In genomic region chr5:171493646-171494393, GRCh38 we compare ENCODE assay signal across 13 cellular contexts.
DNase-seq lines count a peak whose midpoint lies in the region; ATAC-seq, FAIRE-seq and TF ChIP-seq lines count a peak whose summit lies in the region.
"Had no signal": no experiment of that assay in that cellular context is flagged by ENCODE, and none has a peak within 500 bp of the region (broad histone marks: within the 10 kb centered on the region; RNA-seq: fewer than 3 reads in every experiment).

No MANE protein-coding gene starts in this region.

- H3K4me2 ChIP-seq in HepG2 (ENCODE audit: low read depth, low read length) (peak overlapping the region; percentile 60; the same call in 1 of the 2 replicates), neural progenitor cell (peak overlapping the region; percentile 48)

- 52% methylated on average over 10 of the region's 14 CpGs for WGBS in HepG2 (ENCODE audit: low lambda C conversion rate)
- WGBS in right lobe of liver (ENCODE audit: insufficient coverage, low coverage, low lambda C conversion rate, missing lambda C conversion rate), result 82% methylated on average over 4 of the region's 14 CpGs
- 74 to 76% methylated on average over 14 of the region's 14 CpGs for WGBS in aorta, 2 donors

- intact Hi-C loops in HepG2 (cut with micrococcal nuclease; ENCODE audit: unreplicated experiment), result no loop called here
- intact Hi-C loops in right lobe of liver (cut with DNase I), result no loop called here
- intact Hi-C loops in aorta (cut with DNase I), result loop anchor here in 1 of 2 donors (5.0 kb wide), 1 partner anchor 42 kb away; no protein-coding TSS in a partner anchor

- TF ChIP-seq POLR2A in HepG2 (IDR thresholded peaks at IDR 0.05; ENCODE audit: insufficient read depth in 1 of 2, low read depth in 2 of 2, low read length in 2 of 2), result no peak
- TF ChIP-seq POLR2A in right lobe of liver (IDR thresholded peaks at IDR 0.05), result no peak

- no peak overlapping the region for H3K27ac ChIP-seq in HepG2 (ENCODE audit: extremely low read length, insufficient read depth, low read length)
- H3K27ac ChIP-seq in right lobe of liver, result no peak overlapping the region
- H3K27ac ChIP-seq in neural progenitor cell, result no peak overlapping the region
- H3K27ac ChIP-seq in aorta (ENCODE audit: low read depth in 1 of 2, low read length in 2 of 2), result peak overlapping the region; percentile 63 to 94
- H3K27ac ChIP-seq in effector memory CD4-positive, alpha-beta T cell (ENCODE audit: insufficient read depth, low read length, poor library complexity, severe bottlenecking), result no peak overlapping the region
- H3K27ac ChIP-seq: VCaP had no signal

- TF ChIP-seq RAD21 in HepG2 (CRISPR knock-in tag; IDR thresholded peaks at IDR 0.05), result no peak

- no TSS peak for BruUV-seq in HepG2 (replicated peaks; lab: Mats Ljungman, UMichigan)

- H3K4me3 ChIP-seq in HepG2 (replicated peaks in 1 of 3; ENCODE audit: insufficient read depth in 1 of 3, low read depth in 2 of 3, low read length in 3 of 3) (no peak overlapping the region), right lobe of liver (no peak overlapping the region), neural progenitor cell (no peak overlapping the region), aorta (ENCODE audit: low read length in 2 of 2) (no peak overlapping the region)
- no peak overlapping the region for H3K4me3 ChIP-seq in effector memory CD4-positive, alpha-beta T cell (ENCODE audit: insufficient read depth, low read depth, low read length, poor library complexity, severe bottlenecking)

- peaks cover 0 to 4% of the 10 kb centered on the region in 2 experiments; a peak in 2 of 5 replicates for H3K27me3 ChIP-seq in HepG2 (ENCODE audit: control insufficient read depth in 1 of 2, insufficient read depth in 2 of 2, low read length in 2 of 2)
- no peaks in the 10 kb centered on the region for H3K27me3 ChIP-seq in right lobe of liver
- H3K27me3 ChIP-seq in neural progenitor cell, result no peaks in the 10 kb centered on the region
- H3K27me3 ChIP-seq in aorta (ENCODE audit: control insufficient read depth in 1 of 2, insufficient read depth in 2 of 2, low read length in 1 of 2), result no peaks in the 10 kb centered on the region
- no peaks in the 10 kb centered on the region for H3K27me3 ChIP-seq in effector memory CD4-positive, alpha-beta T cell (replicated peaks; ENCODE audit: control insufficient read depth, insufficient read depth, low read length, poor library complexity, severe bottlenecking)

- ATAC-seq in HepG2 (peak; percentile 25; the same call in 1 of the 3 replicates), right lobe of liver (no peak), aorta (ENCODE audit: low FRiP score) (no peak)

- H4K20me1 ChIP-seq in HepG2 (ENCODE audit: insufficient read depth, low read length) (no peaks in the 10 kb centered on the region), neural progenitor cell (ENCODE audit: low read depth) (no peaks in the 10 kb centered on the region)

- H3K79me2 ChIP-seq in HepG2 (ENCODE audit: insufficient read depth, low read length) (no peaks in the 10 kb centered on the region), neural progenitor cell (ENCODE audit: low read depth) (no peaks in the 10 kb centered on the region)

- H3K9ac ChIP-seq in HepG2 (ENCODE audit: insufficient read depth, low read depth, low read length) (no peak overlapping the region), neural progenitor cell (no peak overlapping the region)

- TF ChIP-seq CTCF in HepG2 (CRISPR knock-in tag; IDR thresholded peaks at IDR 0.05) (no peak), right lobe of liver (IDR thresholded peaks at IDR 0.05) (no peak), neural progenitor cell (IDR thresholded peaks at IDR 0.05) (no peak)

- DNase-seq in HepG2 (ENCODE audit: low spot score) (no peak), right lobe of liver (no peak), cerebellum (ENCODE audit: low spot score) (peak; percentile 26), neural progenitor cell (ENCODE audit: low spot score) (no peak), aorta (no peak)
- DNase-seq in stimulated activated CD4-positive, alpha-beta T cell treated with anti-CD3 and anti-CD28 coated beads, Interleukin-4, amount 100 ng/mL, for 1 hour, result no peak
- DNase-seq in effector memory CD4-positive, alpha-beta T cell, result no peak
- DNase-seq in activated naive CD4-positive, alpha-beta T cell (lab: John Stamatoyannopoulos, UW), result no peak
- DNase-seq: activated T-cell treated with anti-CD3 and anti-CD28 coated beads for 4 hours; GF-D8; NCI-H187 treated with DMSO at 0.1 percent for 48 hours; stimulated activated CD4-positive, alpha-beta T cell treated with anti-CD3 and anti-CD28 coated beads, Interleukin-2, amount 100 ng/mL, for 48 hours had no signal

- TF ChIP-seq EP300 in HepG2 (IDR thresholded peaks at IDR 0.05; ENCODE audit: low read depth in 2 of 2, low read length in 2 of 2), result no peak
- TF ChIP-seq EP300 in HepG2 (CRISPR knock-in tag; IDR thresholded peaks at IDR 0.05; ENCODE audit: borderline replicate concordance), result no peak

- peak overlapping the region; percentile 33 for H3K4me3 Mint-ChIP-seq in neural progenitor cell

- H3K36me3 Mint-ChIP-seq in neural progenitor cell, result no peaks in the 10 kb centered on the region

- peak overlapping the region; percentile 97 for H3K27ac Mint-ChIP-seq in neural progenitor cell

- H3K9me3 Mint-ChIP-seq in neural progenitor cell, result peaks cover 2% of the 10 kb centered on the region

- H3K9me3 ChIP-seq in HepG2 (ENCODE audit: low read length) (no peaks in the 10 kb centered on the region), right lobe of liver (no peaks in the 10 kb centered on the region), neural progenitor cell (ENCODE audit: low read depth) (no peaks in the 10 kb centered on the region), aorta (ENCODE audit: control insufficient read depth, low read length) (no peaks in the 10 kb centered on the region)
- H3K9me3 ChIP-seq in effector memory CD4-positive, alpha-beta T cell (ENCODE audit: control insufficient read depth, low read length), result no peaks in the 10 kb centered on the region

- H2AFZ ChIP-seq in HepG2 (ENCODE audit: low read length) (no peak overlapping the region), neural progenitor cell (replicated peaks) (peak overlapping the region; percentile 43)

- in situ Hi-C loops in HepG2 (cut with HindIII; ENCODE audit: extremely low pct_ligation_motif_present, low pct_unique_long_range_greater_than_20kb), result no loop called here

- peaks cover 6% of the 10 kb centered on the region for H3K27me3 Mint-ChIP-seq in neural progenitor cell (ENCODE audit: insufficient read depth, low read depth)

- POLR2A ChIA-PET in HepG2 (lab: Yijun Ruan, JAX), result no interaction called here

- H3K36me3 ChIP-seq in HepG2 (replicated peaks in 1 of 2; ENCODE audit: control insufficient read depth in 1 of 2, insufficient read depth in 2 of 2, low read length in 2 of 2) (no peaks in the 10 kb centered on the region), right lobe of liver (no peaks in the 10 kb centered on the region), neural progenitor cell (no peaks in the 10 kb centered on the region), aorta (ENCODE audit: control insufficient read depth in 1 of 2, insufficient read depth in 2 of 2, low read length in 1 of 2) (no peaks in the 10 kb centered on the region)
- H3K36me3 ChIP-seq in effector memory CD4-positive, alpha-beta T cell (ENCODE audit: control insufficient read depth, insufficient read depth, low read length), result no peaks in the 10 kb centered on the region

- CTCF ChIA-PET in HepG2 (lab: Yijun Ruan, JAX; ENCODE audit: low intra/inter-chr PET ratio, low total read pairs), result no interaction called here

- H3F3A ChIP-seq in neural progenitor cell (ENCODE audit: low read depth), result peaks cover 20% of the 10 kb centered on the region

- FAIRE-seq in HepG2 (lab: Jason Lieb, UNC), result no peak

- peaks cover 14% of the 10 kb centered on the region for H3K4me1 ChIP-seq in HepG2 (ENCODE audit: insufficient read depth, low read length)
- H3K4me1 ChIP-seq in right lobe of liver, result no peaks in the 10 kb centered on the region
- peaks cover 12% of the 10 kb centered on the region for H3K4me1 ChIP-seq in neural progenitor cell
- peaks cover 0 to 2% of the 10 kb centered on the region in 2 donors for H3K4me1 ChIP-seq in aorta (ENCODE audit: control insufficient read depth in 1 of 2, insufficient read depth in 2 of 2, low read length in 2 of 2)
- no peaks in the 10 kb centered on the region for H3K4me1 ChIP-seq in effector memory CD4-positive, alpha-beta T cell (ENCODE audit: control insufficient read depth, insufficient read depth, low read length, poor library complexity, severe bottlenecking)

- H3K4me1 Mint-ChIP-seq in neural progenitor cell, result peaks cover 29% of the 10 kb centered on the region

TF ChIP-seq in HepG2, 621 proteins besides CTCF, POLR2A, EP300 and RAD21 (continues in another document):
- TF ChIP-seq ZNF670 (CRISPR knock-in tag; IDR thresholded peaks at IDR 0.05; ENCODE audit: borderline replicate concordance), result no peak

Comparison
In these comparisons a context has a peak if more than half of its experiments do, and no peak if none do; other contexts are left out.
1. H3K27ac ChIP-seq: peak in aorta (2 of 2); none in HepG2 (single experiment), right lobe of liver (0 of 3), neural progenitor cell (single experiment) and effector memory CD4-positive, alpha-beta T cell (single experiment).